Comparison of ENCODE assay signal across 8 cellular contexts in the genomic region with DNA sequence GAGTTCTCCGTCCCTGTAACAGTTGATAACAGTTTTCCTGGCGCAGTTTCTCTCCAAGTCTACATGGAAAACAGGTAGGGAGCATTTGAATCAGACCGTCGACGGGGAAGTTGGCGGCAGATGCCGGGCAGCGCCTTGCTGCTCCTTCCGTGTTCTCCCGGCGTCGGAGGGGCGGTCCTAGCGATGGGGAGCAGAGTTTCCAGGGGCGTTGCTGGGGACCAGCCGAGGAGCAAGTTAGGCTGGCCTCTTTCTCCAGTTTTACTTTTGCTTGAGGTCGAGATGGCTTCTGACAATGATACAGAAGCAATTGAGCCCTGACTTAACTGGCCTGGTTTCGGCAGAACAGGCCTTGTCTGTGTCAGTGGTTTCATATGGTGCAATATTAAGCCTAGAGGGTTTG. TPM values are rescaled to one million over a fixed set of nuclear protein-coding genes. Genes with fewer than 3 reads are reported as not detected.
A peak's percentile ranks its signal among the peaks of the same experiment; 100 is the strongest.
DNase-seq lines count a peak whose midpoint lies in the region; ATAC-seq, FAIRE-seq and TF ChIP-seq lines count a peak whose summit lies in the region.
"Not testable (repeated sequence)": the region's sequence is repeated elsewhere in the genome, so short reads cannot be mapped to it uniquely, and the experiment has no call there.

No MANE protein-coding gene starts in this region.

- not testable (repeated sequence) for H3K27me3 Mint-ChIP-seq in CD14-positive monocyte (ENCODE audit: low read depth in 3 of 3); activated CD4-positive, alpha-beta memory T cell treated with anti-CD3 and anti-CD28 coated beads, Interleukin-2, amount 10 ng/mL, durations not matched to agents 7 days and 5 days

- not testable (repeated sequence) for H2BK5ac ChIP-seq in H1 (ENCODE audit: low read depth, low read length)

- peaks cover 20% of the 10 kb centered on the region for H3K4me1 Mint-ChIP-seq in CD14-positive monocyte
- peaks cover 15% of the 10 kb centered on the region for H3K4me1 Mint-ChIP-seq in activated CD4-positive, alpha-beta memory T cell treated with anti-CD3 and anti-CD28 coated beads, Interleukin-2, amount 10 ng/mL, durations not matched to agents 7 days and 5 days

- not testable (repeated sequence) for H3K4ac ChIP-seq in H1 (replicated peaks; ENCODE audit: insufficient read length, low read depth, low read length)

- TF ChIP-seq EP300 in H1 (IDR thresholded peaks at IDR 0.05; ENCODE audit: borderline replicate concordance in 1 of 2, low read depth in 2 of 2, low read length in 2 of 2); HepG2 (IDR thresholded peaks at IDR 0.05; ENCODE audit: low read depth in 2 of 2, low read length in 2 of 2); HepG2 (CRISPR knock-in tag; IDR thresholded peaks at IDR 0.05; ENCODE audit: borderline replicate concordance): not testable (repeated sequence)

- H3K36me3 Mint-ChIP-seq in CD14-positive monocyte; activated CD4-positive, alpha-beta memory T cell treated with anti-CD3 and anti-CD28 coated beads, Interleukin-2, amount 10 ng/mL, durations not matched to agents 7 days and 5 days (ENCODE audit: low read depth): not testable (repeated sequence)

- ATAC-seq in GM19328 (IDR thresholded peaks at IDR 0.05; ENCODE audit: unreplicated experiment): peak; percentile 43
- peak; percentile 58 for ATAC-seq in HG02885 (IDR thresholded peaks at IDR 0.05; ENCODE audit: poor library complexity, unreplicated experiment)
- ATAC-seq in HepG2: peak; percentile 70

- H3K27me3 ChIP-seq in H1 (replicated peaks in 1 of 4; ENCODE audit: control insufficient read depth in 3 of 4, extremely low read depth in 1 of 4, insufficient read depth in 3 of 4, low read length in 3 of 4); HepG2 (ENCODE audit: control insufficient read depth in 1 of 2, insufficient read depth in 2 of 2, low read length in 2 of 2); small intestine (ENCODE audit: control insufficient read depth in 2 of 2, insufficient read depth in 2 of 2, low read length in 2 of 2): not testable (repeated sequence)

- not testable (repeated sequence) for BruUV-seq in HepG2 (replicated peaks; lab: Mats Ljungman, UMichigan)

- H3K23me2 ChIP-seq in H1 (ENCODE audit: low read depth, low read length): not testable (repeated sequence)

- not testable (repeated sequence) for TF ChIP-seq CTCF in CD14-positive monocyte (IDR thresholded peaks at IDR 0.05); H1 (IDR thresholded peaks at IDR 0.05; ENCODE audit: control extremely low read depth in 1 of 3, insufficient read depth in 1 of 3, low read depth in 1 of 3, low read length in 3 of 3); HepG2 (CRISPR knock-in tag; IDR thresholded peaks at IDR 0.05)

- not testable (repeated sequence) for H4K8ac ChIP-seq in H1 (ENCODE audit: extremely low read depth, insufficient read depth, low read length)

- H3K9me3 ChIP-seq in H1 (ENCODE audit: insufficient read depth in 2 of 2, low read depth in 1 of 2, low read length in 1 of 2); HepG2 (ENCODE audit: low read length); small intestine (ENCODE audit: control insufficient read depth, low read depth): not testable (repeated sequence)

- FAIRE-seq in H1 (lab: Jason Lieb, UNC); small intestine (lab: Jason Lieb, UNC): not testable (repeated sequence)
- FAIRE-seq in HepG2 (lab: Jason Lieb, UNC): peak; percentile 74

- not testable (repeated sequence) for H3K4me1 ChIP-seq in H1 (replicated peaks in 1 of 4; ENCODE audit: control insufficient read depth in 3 of 4, insufficient read depth in 4 of 4, low read length in 3 of 4); HepG2 (ENCODE audit: insufficient read depth, low read length); small intestine (ENCODE audit: control insufficient read depth in 2 of 2, insufficient read depth in 1 of 2, low read depth in 1 of 2, low read length in 1 of 2)

- H3K23ac ChIP-seq in H1 (ENCODE audit: insufficient read length): not testable (repeated sequence)

- not testable (repeated sequence) for H2BK120ac ChIP-seq in H1 (replicated peaks; ENCODE audit: low read depth, low read length)

- H3K36me3 ChIP-seq in H1 (ENCODE audit: control insufficient read depth in 2 of 4, insufficient read depth in 4 of 4, low read length in 3 of 4); HepG2 (replicated peaks in 1 of 2; ENCODE audit: control insufficient read depth in 1 of 2, insufficient read depth in 2 of 2, low read length in 2 of 2); small intestine (ENCODE audit: control insufficient read depth in 2 of 2, insufficient read depth in 2 of 2, low read length in 2 of 2): not testable (repeated sequence)

- DNase-seq in CD14-positive monocyte (ENCODE audit: low spot score); H1 (ENCODE audit: low read depth in 1 of 2, low spot score in 2 of 2); HepG2 (ENCODE audit: low spot score): not testable (repeated sequence)
- DNase-seq in MV-4-11 (lab: John Stamatoyannopoulos, UW) (peak; percentile 47), small intestine (peak; percentile 11)
- DNase-seq in activated CD4-positive, alpha-beta memory T cell treated with anti-CD3 and anti-CD28 coated beads, Interleukin-2, amount 10 ng/mL, durations not matched to agents 7 days and 5 days: peak; percentile 17

- not testable (repeated sequence) for H3K9ac ChIP-seq in H1 (replicated peaks in 1 of 4; ENCODE audit: extremely low read depth in 1 of 4, low read depth in 3 of 4, low read length in 3 of 4)
- peak overlapping the region; percentile 60; the same call in 1 of the 2 replicates for H3K9ac ChIP-seq in HepG2 (ENCODE audit: insufficient read depth, low read depth, low read length)

- H2BK20ac ChIP-seq in H1 (ENCODE audit: low read length): not testable (repeated sequence)

- in situ Hi-C loops in HepG2 (cut with HindIII; ENCODE audit: extremely low pct_ligation_motif_present, low pct_unique_long_range_greater_than_20kb): not testable (repeated sequence)

- not testable (repeated sequence) for H2BK15ac ChIP-seq in H1 (ENCODE audit: low read length)

- intact Hi-C loops in CD14-positive monocyte (cut with micrococcal nuclease); HepG2 (cut with micrococcal nuclease; ENCODE audit: unreplicated experiment): not testable (repeated sequence)

- not testable (repeated sequence) for H4K91ac ChIP-seq in H1 (replicated peaks; ENCODE audit: insufficient read length, low read length)

- H3K56ac ChIP-seq in H1 (replicated peaks; ENCODE audit: insufficient read length, low read depth, low read length): not testable (repeated sequence)

- H2AFZ ChIP-seq in H1 (ENCODE audit: low read length); HepG2 (ENCODE audit: low read length): not testable (repeated sequence)

- H3K4me3 ChIP-seq in H1 (ENCODE audit: extremely low read depth in 1 of 4, insufficient read depth in 2 of 4, low read depth in 3 of 4, low read length in 4 of 4): peak overlapping the region; percentile 35 to 62 (median 43); a peak in 6 of 8 replicates
- peak overlapping the region; percentile 54 to 64 (median 64) for H3K4me3 ChIP-seq in HepG2 (replicated peaks in 1 of 3; ENCODE audit: insufficient read depth in 1 of 3, low read depth in 2 of 3, low read length in 3 of 3)
- peak overlapping the region in 1 of 2 donors; percentile 80 for H3K4me3 ChIP-seq in small intestine (ENCODE audit: low read depth in 1 of 2, low read length in 2 of 2)

- CTCF ChIA-PET in activated CD4-positive, alpha-beta memory T cell treated with anti-CD3 and anti-CD28 coated beads, Interleukin-2, amount 10 ng/mL, durations not matched to agents 7 days and 5 days (lab: Charles Lee); H1 (lab: Charles Lee; ENCODE audit: partially characterized antibody); HepG2 (lab: Yijun Ruan, JAX; ENCODE audit: low intra/inter-chr PET ratio, low total read pairs): not testable (repeated sequence)

- H3K4me2 ChIP-seq in H1 (ENCODE audit: insufficient read depth in 1 of 2, low read depth in 2 of 2, low read length in 2 of 2) (peak overlapping the region; percentile 54 to 56; a peak in 2 of 4 replicates), HepG2 (ENCODE audit: low read depth, low read length) (peak overlapping the region; percentile 39; the same call in 1 of the 2 replicates)

- H3K14ac ChIP-seq in H1 (ENCODE audit: insufficient read length): not testable (repeated sequence)

- H3K79me2 ChIP-seq in H1 (ENCODE audit: control insufficient read depth in 1 of 2, insufficient read depth in 2 of 2, low read length in 2 of 2): peaks cover 0 to 24% of the 10 kb centered on the region in 2 experiments; a peak in 2 of 4 replicates
- not testable (repeated sequence) for H3K79me2 ChIP-seq in HepG2 (ENCODE audit: insufficient read depth, low read length)

- TF ChIP-seq RAD21 in H1 (IDR thresholded peaks at IDR 0.05 in 1 of 2, conservative IDR thresholded peaks at IDR 0.05 in 1 of 2; ENCODE audit: low read depth in 2 of 2, low read length in 2 of 2); HepG2 (CRISPR knock-in tag; IDR thresholded peaks at IDR 0.05): not testable (repeated sequence)

- not testable (repeated sequence) for H4K20me1 ChIP-seq in H1 (replicated peaks in 1 of 2; ENCODE audit: control insufficient read depth in 1 of 2, insufficient read depth in 2 of 2, low read length in 2 of 2); HepG2 (ENCODE audit: insufficient read depth, low read length)

- H3K9me3 Mint-ChIP-seq in CD14-positive monocyte; activated CD4-positive, alpha-beta memory T cell treated with anti-CD3 and anti-CD28 coated beads, Interleukin-2, amount 10 ng/mL, durations not matched to agents 7 days and 5 days: not testable (repeated sequence)

- H3K27ac Mint-ChIP-seq in CD14-positive monocyte: peak overlapping the region; percentile 84 to 94 (median 91)
- H3K27ac Mint-ChIP-seq in activated CD4-positive, alpha-beta memory T cell treated with anti-CD3 and anti-CD28 coated beads, Interleukin-2, amount 10 ng/mL, durations not matched to agents 7 days and 5 days: peak overlapping the region; percentile 88

- not testable (repeated sequence) for H3K18ac ChIP-seq in H1 (ENCODE audit: extremely low read depth, low read length)

- H3K4me3 Mint-ChIP-seq in CD14-positive monocyte: peak overlapping the region; percentile 82 to 89
- peak overlapping the region; percentile 82 for H3K4me3 Mint-ChIP-seq in activated CD4-positive, alpha-beta memory T cell treated with anti-CD3 and anti-CD28 coated beads, Interleukin-2, amount 10 ng/mL, durations not matched to agents 7 days and 5 days

- not testable (repeated sequence) for TF ChIP-seq POLR2A in H1 (IDR thresholded peaks at IDR 0.05; ENCODE audit: control extremely low read depth in 1 of 2, low read depth in 2 of 2, low read length in 2 of 2); HepG2 (IDR thresholded peaks at IDR 0.05; ENCODE audit: insufficient read depth in 1 of 2, low read depth in 2 of 2, low read length in 2 of 2)

- not testable (repeated sequence) for H4K5ac ChIP-seq in H1 (ENCODE audit: insufficient read length, low read depth, low read length)

- H3K27ac ChIP-seq in H1 (ENCODE audit: low read depth, low read length); HepG2 (ENCODE audit: extremely low read length, insufficient read depth, low read length): not testable (repeated sequence)
- H3K27ac ChIP-seq in small intestine (ENCODE audit: low read depth in 1 of 2, low read length in 1 of 2): peak overlapping the region; percentile 32 to 44

- H3K79me1 ChIP-seq in H1 (ENCODE audit: low read depth, low read length): not testable (repeated sequence)

- POLR2A ChIA-PET in activated CD4-positive, alpha-beta memory T cell treated with anti-CD3 and anti-CD28 coated beads, Interleukin-2, amount 10 ng/mL, durations not matched to agents 7 days and 5 days (lab: Charles Lee); H1 (lab: Charles Lee; ENCODE audit: partially characterized antibody); HepG2 (lab: Yijun Ruan, JAX): not testable (repeated sequence)

- not testable (repeated sequence) for H2BK12ac ChIP-seq in H1 (ENCODE audit: low read depth, low read length)

- H2AK5ac ChIP-seq in H1 (ENCODE audit: low read depth, low read length): not testable (repeated sequence)

- WGBS in H1 (ENCODE audit: extremely low coverage in 1 of 2, insufficient coverage in 1 of 2, insufficient read length in 1 of 2, insufficient replicate concordance in 2 of 2, low coverage in 1 of 2, low lambda C conversion rate in 2 of 2, missing lambda C conversion rate in 1 of 2), 2 experiments: 2% methylated on average over 14 of the region's 18 CpGs; no CpG with 5 or more reads in 1 of the 2 experiments
- WGBS in HepG2 (ENCODE audit: low lambda C conversion rate): 0% methylated on average over 2 of the region's 18 CpGs
- WGBS in small intestine, 3 donors: 0% methylated on average over 10 to 15 of the region's 18 CpGs

RNA-seq across cellular contexts. Expression of gene NUTM2F, which starts 46.7 kb away (rescaled TPM):
- polyA plus RNA-seq in CD14-positive monocyte: not detected
- total RNA-seq in activated CD4-positive, alpha-beta memory T cell treated with anti-CD3 and anti-CD28 coated beads, Interleukin-2, amount 10 ng/mL, durations not matched to agents 7 days and 5 days: not detected
- 0.19 TPM in 1 of 2 replicates, not detected in the other for total RNA-seq in H1 (2021; fragmentation: NEBNext Ultra II Directional; extraction: Animal tissue kit (Norgen Biotek cat#: 25700))
- 0.06 and 0.28 TPM in 2 replicates for polyA plus RNA-seq in H1 (2011; rRNA removed)
- polyA plus RNA-seq in H1 (2011; cell fraction: cytosol; rRNA removed): 0.14 TPM
- 0.24 TPM for polyA plus RNA-seq in H1 (2011; cell fraction: nucleus; rRNA removed)
- polyA plus RNA-seq in H1 (2012, experiment 1 of 2): 0.12 to 0.20 TPM (median 0.15 TPM) in 3 of 4 replicates, not detected in the other
- polyA plus RNA-seq in H1 (2012, experiment 2 of 2): not detected
- polyA plus RNA-seq in H1 (2013, experiment 1 of 2): 0.04 TPM
- not detected for polyA plus RNA-seq in H1 (2013, experiment 2 of 2)
- 0.09 TPM in 1 of 2 replicates, not detected in the other for polyA minus RNA-seq in H1 (2011; rRNA and poly(A)+ RNA removed)
- polyA minus RNA-seq in H1 (2011; cell fraction: cytosol; rRNA and poly(A)+ RNA removed): not detected
- not detected for polyA minus RNA-seq in H1 (2011; cell fraction: nucleus; rRNA and poly(A)+ RNA removed)
- 0.07 and 0.09 TPM in 2 replicates for total RNA-seq in HepG2 (2016; rRNA removed; fragmentation: Illumina TruSeq; extraction: Trizol)
- 0.10 TPM in 1 of 2 replicates, not detected in the other for total RNA-seq in HepG2 (2016; cell fraction: cytosol; rRNA removed; fragmentation: Illumina TruSeq; extraction: Trizol; ENCODE audit: low read depth)
- total RNA-seq in HepG2 (2016; cell fraction: insoluble cytoplasmic fraction; rRNA removed; fragmentation: Illumina TruSeq; extraction: Trizol): 0.06 and 0.09 TPM in 2 replicates
- not detected in 2 replicates for total RNA-seq in HepG2 (2016; cell fraction: membrane; rRNA removed; fragmentation: Illumina TruSeq; extraction: Trizol)
- total RNA-seq in HepG2 (2016; cell fraction: nucleus; rRNA removed; fragmentation: Illumina TruSeq; extraction: Trizol): not detected in 2 replicates
- 0.10 TPM in 1 of 2 replicates, not detected in the other for polyA plus RNA-seq in HepG2 (2011; rRNA removed)
- polyA plus RNA-seq in HepG2 (2011; cell fraction: cytosol; rRNA removed): 0.03 TPM in 2 replicates
- 0.06 and 0.09 TPM in 2 replicates for polyA plus RNA-seq in HepG2 (2011; cell fraction: nucleus; rRNA removed)
- not detected in 2 replicates for polyA plus RNA-seq in HepG2 (2012)
- not detected in 2 replicates for polyA plus RNA-seq in HepG2 (2016; cell fraction: cytosol; fragmentation: Illumina TruSeq; extraction: Trizol; ENCODE audit: low read depth)
- 0.14 TPM in 1 of 2 replicates, not detected in the other for polyA plus RNA-seq in HepG2 (2016; cell fraction: insoluble cytoplasmic fraction; fragmentation: Illumina TruSeq; extraction: Trizol; ENCODE audit: low read depth)
- polyA plus RNA-seq in HepG2 (2016; cell fraction: membrane; fragmentation: Illumina TruSeq; extraction: Trizol; ENCODE audit: low read depth): not detected in 2 replicates
- polyA plus RNA-seq in HepG2 (2016; cell fraction: nucleus; fragmentation: Illumina TruSeq; extraction: Trizol; ENCODE audit: insufficient read depth, low read depth): 0.23 TPM in 1 of 2 replicates, not detected in the other
- not detected in 2 replicates for polyA minus RNA-seq in HepG2 (2011; rRNA and poly(A)+ RNA removed; ENCODE audit: low replicate concordance)
- not detected in 2 replicates for polyA minus RNA-seq in HepG2 (2011; cell fraction: cytosol; rRNA and poly(A)+ RNA removed)
- polyA minus RNA-seq in HepG2 (2011; cell fraction: nucleus; rRNA and poly(A)+ RNA removed): not detected in 2 replicates
- not detected for polyA plus RNA-seq in small intestine
